In the genomic region with DNA sequence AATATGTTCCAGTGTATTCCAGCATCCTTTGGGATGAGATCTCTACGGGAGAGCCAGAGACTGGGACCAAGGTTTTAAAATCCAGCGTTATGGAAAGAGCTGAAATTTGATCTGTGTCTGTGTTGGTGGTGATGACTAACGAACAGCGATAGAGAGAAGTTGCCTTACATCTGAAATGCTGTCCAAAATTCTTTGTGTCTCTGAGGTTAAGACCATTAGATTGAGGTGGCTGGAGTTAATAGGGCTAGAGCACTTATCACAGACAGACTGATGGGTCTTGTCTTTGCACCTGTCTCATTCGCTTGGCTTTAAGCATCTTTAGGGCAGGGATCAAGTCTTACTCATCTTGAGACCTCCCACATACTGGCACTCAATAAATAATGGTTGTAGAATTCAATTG, we compare ENCODE assay signal across 28 cellular contexts. TPM values are rescaled to one million over a fixed set of nuclear protein-coding genes. Genes with fewer than 3 reads are reported as not detected.
DNase-seq lines count a peak whose midpoint lies in the region; ATAC-seq, FAIRE-seq and TF ChIP-seq lines count a peak whose summit lies in the region.
"Had no signal": no experiment of that assay in that cellular context is flagged by ENCODE, and none has a peak within 500 bp of the region (broad histone marks: within the 10 kb centered on the region; RNA-seq: fewer than 3 reads in every experiment).

No MANE protein-coding gene starts in this region.

- no peak; the same call in 1 of the 2 replicates for ATAC-seq in IMR-90 (ENCODE audit: low read depth)
- no peak for ATAC-seq in HG03460 (IDR thresholded peaks at IDR 0.05; ENCODE audit: unreplicated experiment)
- ATAC-seq: activated CD8-positive, alpha-beta T cell treated with anti-CD3 and anti-CD28 coated beads, Interleukin-2, amount 10 ng/mL, durations not matched to agents 7 days and 5 days; left lobe of liver; naive thymus-derived CD8-positive, alpha-beta T cell; T-cell had no signal

- H2AFZ ChIP-seq in IMR-90 (replicated peaks; ENCODE audit: low read length, poor library complexity): no peak overlapping the region
- H2AFZ ChIP-seq: PC-9 had no signal

- H3K4me2 ChIP-seq in IMR-90 (ENCODE audit: low read depth, low read length): no peak overlapping the region
- H3K4me2 ChIP-seq: PC-9 had no signal

- no peak overlapping the region for H2BK15ac ChIP-seq in IMR-90 (ENCODE audit: low read depth, low read length)

- no peak for TF ChIP-seq RAD21 in IMR-90 (IDR thresholded peaks at IDR 0.05; ENCODE audit: low read length)

- no peak overlapping the region for H3K18ac ChIP-seq in IMR-90 (ENCODE audit: low read depth, low read length)

- no peak overlapping the region for H4K91ac ChIP-seq in IMR-90 (ENCODE audit: insufficient read depth, low read depth, low read length)

- no TSS peak for BruUV-seq in IMR-90 (replicated peaks; lab: Mats Ljungman, UMichigan)

- H3K27me3 ChIP-seq in IMR-90 (ENCODE audit: control insufficient read depth, insufficient read depth, low read length): no peaks in the 10 kb centered on the region
- no peaks in the 10 kb centered on the region for H3K27me3 ChIP-seq in WERI-Rb-1 (ENCODE audit: insufficient read depth, low read depth, severe bottlenecking)
- H3K27me3 ChIP-seq in small intestine (ENCODE audit: control insufficient read depth in 2 of 2, insufficient read depth in 2 of 2, low read length in 2 of 2): no peaks in the 10 kb centered on the region
- H3K27me3 ChIP-seq: ovary, right atrium auricular region, tibial artery had no signal

- TF ChIP-seq CTCF in IMR-90 (conservative IDR thresholded peaks at IDR 0.05; ENCODE audit: low read depth, low read length): no peak
- no peak for TF ChIP-seq CTCF in WERI-Rb-1 (IDR thresholded peaks at IDR 0.05; ENCODE audit: low read depth, low read length)

- H3K14ac ChIP-seq in IMR-90 (replicated peaks; ENCODE audit: low read depth, low read length): no peak overlapping the region

- H3K27ac ChIP-seq in IMR-90 (ENCODE audit: insufficient read depth, low read length): no peak overlapping the region
- H3K27ac ChIP-seq in WERI-Rb-1: no peak overlapping the region
- H3K27ac ChIP-seq in small intestine (ENCODE audit: low read depth in 1 of 2, low read length in 1 of 2): no peak overlapping the region
- H3K27ac ChIP-seq: ovary, PC-9, right atrium auricular region, tibial artery had no signal

- H3K9me1 ChIP-seq in IMR-90 (ENCODE audit: insufficient read depth, low read length): no peaks in the 10 kb centered on the region

- CTCF ChIA-PET in IMR-90 (lab: Yijun Ruan, JAX): no interaction called here

- POLR2A ChIA-PET in IMR-90 (lab: Charles Lee; ENCODE audit: unreplicated experiment): no interaction called here

- dilution Hi-C loops in IMR-90 (cut with HindIII; ENCODE audit: low sequenced_read_pairs, unreplicated experiment): no loop called here

- WGBS in IMR-90 (ENCODE audit: extremely low coverage in 2 of 2, insufficient read length in 1 of 2), 2 experiments: 39% methylated on average over 2 of the region's 5 CpGs; no CpG with 5 or more reads in 1 of the 2 experiments
- 72 to 80% (median 76%) methylated on average over 5 of the region's 5 CpGs for WGBS in small intestine, 3 donors

- H2BK120ac ChIP-seq in IMR-90 (ENCODE audit: low read depth, low read length): no peak overlapping the region

- no peak overlapping the region for H3K4ac ChIP-seq in IMR-90 (ENCODE audit: low read depth, low read length)

- intact Hi-C loops in IMR-90 (cut with micrococcal nuclease): no loop called here

- H4K8ac ChIP-seq in IMR-90 (ENCODE audit: low read depth in 2 of 2, low read length in 2 of 2): no peak overlapping the region

- no peak overlapping the region for H2BK5ac ChIP-seq in IMR-90 (ENCODE audit: low read depth, low read length, poor library complexity, severe bottlenecking)

- H2AK9ac ChIP-seq in IMR-90 (replicated peaks; ENCODE audit: low read depth, low read length, poor library complexity): no peak overlapping the region

- H3K4me3 ChIP-seq in IMR-90 (ENCODE audit: insufficient read depth, low read depth, low read length) (no peak overlapping the region), WERI-Rb-1 (ENCODE audit: low read depth, low read length) (no peak overlapping the region), small intestine (ENCODE audit: low read depth in 1 of 2, low read length in 2 of 2) (no peak overlapping the region)
- H3K4me3 ChIP-seq: ovary, PC-9, right atrium auricular region, tibial artery had no signal

- H3K4me1 ChIP-seq in IMR-90 (ENCODE audit: control insufficient read depth, insufficient read depth, low read length): no peaks in the 10 kb centered on the region
- no peaks in the 10 kb centered on the region for H3K4me1 ChIP-seq in small intestine (ENCODE audit: control insufficient read depth in 2 of 2, insufficient read depth in 1 of 2, low read depth in 1 of 2, low read length in 1 of 2)
- H3K4me1 ChIP-seq: right atrium auricular region had no signal

- H4K20me1 ChIP-seq in IMR-90 (ENCODE audit: insufficient read depth, low read length): no peaks in the 10 kb centered on the region

- H3K56ac ChIP-seq in IMR-90 (ENCODE audit: extremely low read depth, insufficient read depth, low read length): no peak overlapping the region

- no peak for FAIRE-seq in small intestine (lab: Jason Lieb, UNC)
- FAIRE-seq: bronchial epithelial cell, G401.6 had no signal

- no peak overlapping the region for H4K5ac ChIP-seq in IMR-90 (ENCODE audit: low read depth, low read length)

- peak; percentile 15 for DNase-seq in NCI-H1105 treated with DMSO at 0.1 percent for 48 hours (lab: John Stamatoyannopoulos, UW)
- no peak for DNase-seq in NCI-H1105 (lab: John Stamatoyannopoulos, UW)
- DNase-seq in IMR-90: peak; percentile 33
- peak; percentile 22 for DNase-seq in WERI-Rb-1
- DNase-seq in kidney glomerular epithelial cell (lab: John Stamatoyannopoulos, UW): peak; percentile 1
- DNase-seq in small intestine: no peak
- DNase-seq in G401 (ENCODE audit: low spot score): no peak
- DNase-seq: activated CD4-positive, alpha-beta T cell treated with anti-CD3 and anti-CD28 coated beads for 1 hour; activated CD8-positive, alpha-beta T cell treated with anti-CD3 and anti-CD28 coated beads, Interleukin-2, amount 10 ng/mL, durations not matched to agents 7 days and 5 days; activated gamma-delta T cell treated with Interleukin-2 at 50 U/mL for 16 hours; COR-L47; cortex of kidney; H9; head of caudate nucleus; KG1; naive thymus-derived CD8-positive, alpha-beta T cell; NCI-H2081; ovary; PC-9; SIG-M5; stimulated activated CD4-positive, alpha-beta T cell treated with anti-CD3 and anti-CD28 coated beads, Interleukin-12 subunit alpha, Interleukin-12 subunit beta, amount 100 ng/mL, for 4 hours; T-cell; tibial artery had no signal

- H3K79me1 ChIP-seq in IMR-90 (ENCODE audit: low read depth in 1 of 2, low read length in 2 of 2): no peaks in the 10 kb centered on the region

- in situ Hi-C loops in IMR-90 (cut with MboI; ENCODE audit: low sequenced_read_pairs) (no loop called here), G401 (cut with HindIII; ENCODE audit: low sequenced_read_pairs) (no loop called here)

- H2AK5ac ChIP-seq in IMR-90 (ENCODE audit: low read depth, low read length): no peak overlapping the region

- H2BK20ac ChIP-seq in IMR-90 (ENCODE audit: low read depth, low read length): no peak overlapping the region

- TF ChIP-seq POLR2A in IMR-90 (IDR thresholded peaks at IDR 0.05; ENCODE audit: low read depth, low read length): no peak

- no peak overlapping the region for H3K9ac ChIP-seq in IMR-90 (ENCODE audit: low read depth, low read length)

- no peaks in the 10 kb centered on the region for H3K36me3 ChIP-seq in IMR-90 (ENCODE audit: control insufficient read depth, insufficient read depth, low read length)
- H3K36me3 ChIP-seq in WERI-Rb-1: no peaks in the 10 kb centered on the region
- H3K36me3 ChIP-seq in small intestine (ENCODE audit: control insufficient read depth in 2 of 2, insufficient read depth in 2 of 2, low read length in 2 of 2): no peaks in the 10 kb centered on the region
- H3K36me3 ChIP-seq: ovary, right atrium auricular region, tibial artery had no signal

- no peak overlapping the region for H3K23ac ChIP-seq in IMR-90 (ENCODE audit: low read depth, low read length)

- H3K9me3 ChIP-seq in IMR-90 (ENCODE audit: control insufficient read depth, insufficient read depth, low read length) (no peaks in the 10 kb centered on the region), WERI-Rb-1 (ENCODE audit: severe bottlenecking) (no peaks in the 10 kb centered on the region), small intestine (ENCODE audit: control insufficient read depth, low read depth) (no peaks in the 10 kb centered on the region)
- H3K9me3 ChIP-seq: ovary, right atrium auricular region, tibial artery had no signal

TF ChIP-seq in IMR-90, 13 proteins besides CTCF, POLR2A, EP300 and RAD21 (continues in another document):
- no peak for TF ChIP-seq MXI1 (IDR thresholded peaks at IDR 0.05; ENCODE audit: borderline replicate concordance, low read depth, low read length)
- TF ChIP-seq BHLHE40 (IDR thresholded peaks at IDR 0.05; ENCODE audit: low read depth, low read length): no peak
- TF ChIP-seq MAZ (IDR thresholded peaks at IDR 0.05; ENCODE audit: borderline replicate concordance, low read depth, low read length): no peak
- TF ChIP-seq, protein P1, sequence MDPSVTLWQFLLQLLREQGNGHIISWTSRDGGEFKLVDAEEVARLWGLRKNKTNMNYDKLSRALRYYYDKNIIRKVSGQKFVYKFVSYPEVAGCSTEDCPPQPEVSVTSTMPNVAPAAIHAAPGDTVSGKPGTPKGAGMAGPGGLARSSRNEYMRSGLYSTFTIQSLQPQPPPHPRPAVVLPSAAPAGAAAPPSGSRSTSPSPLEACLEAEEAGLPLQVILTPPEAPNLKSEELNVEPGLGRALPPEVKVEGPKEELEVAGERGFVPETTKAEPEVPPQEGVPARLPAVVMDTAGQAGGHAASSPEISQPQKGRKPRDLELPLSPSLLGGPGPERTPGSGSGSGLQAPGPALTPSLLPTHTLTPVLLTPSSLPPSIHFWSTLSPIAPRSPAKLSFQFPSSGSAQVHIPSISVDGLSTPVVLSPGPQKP (IDR thresholded peaks at IDR 0.05; ENCODE audit: borderline replicate concordance, low read depth, low read length): no peak
- TF ChIP-seq SMC3 (IDR thresholded peaks at IDR 0.05; ENCODE audit: low read depth, low read length): no peak
- TF ChIP-seq RCOR1 (IDR thresholded peaks at IDR 0.05; ENCODE audit: insufficient replicate concordance, low read length): no peak
- no peak for TF ChIP-seq CHD1 (IDR thresholded peaks at IDR 0.05; ENCODE audit: low read depth, low read length)

RNA-seq across cellular contexts. Expression of a gene that starts 41.0 kb away (rescaled TPM):
- 0.18 and 0.28 TPM in 2 replicates for total RNA-seq in IMR-90 (2012; rRNA removed)
- polyA plus RNA-seq in IMR-90 (2012; rRNA removed) (0.05 and 0.09 TPM in 2 replicates), small intestine (10 to 100 TPM in 1 of 3 donors, 1 to 10 TPM in 2; 5.4 to 11.5 (median 8.7) TPM)
- polyA plus RNA-seq in IMR-90 (2012; cell fraction: cytosol; rRNA removed): 0.01 and 0.02 TPM in 2 replicates
- polyA plus RNA-seq in IMR-90 (2012; cell fraction: nucleus; rRNA removed; ENCODE audit: low replicate concordance): 0.01 and 0.05 TPM in 2 replicates
- 3.4 and 3.6 TPM in 2 replicates for total RNA-seq in G401 (2014; rRNA removed; shearing (Covaris generic))
- total RNA-seq: naive thymus-derived CD8-positive, alpha-beta T cell had no signal
- polyA plus RNA-seq: naive thymus-derived CD8-positive, alpha-beta T cell had no signal

Comparison
In these comparisons a context has a peak if more than half of its experiments do, and no peak if none do; other contexts are left out.
1. DNase-seq: peak in NCI-H1105 treated with DMSO at 0.1 percent for 48 hours (single experiment), IMR-90 (single experiment), WERI-Rb-1 (single experiment) and kidney glomerular epithelial cell (single experiment); none in NCI-H1105 (single experiment), small intestine (single experiment) and G401 (single experiment).